ENCODE assay signal across 19 cellular contexts in genomic region chr15:35115155-35115725, GRCh38. TPM values are rescaled to one million over a fixed set of nuclear protein-coding genes. Genes with fewer than 3 reads are reported as not detected.
A peak's percentile ranks its signal among the peaks of the same experiment; 100 is the strongest.
DNase-seq lines count a peak whose midpoint lies in the region; ATAC-seq and TF ChIP-seq lines count a peak whose summit lies in the region.
"Had no signal": no experiment of that assay in that cellular context is flagged by ENCODE, and none has a peak within 500 bp of the region (broad histone marks: within the 10 kb centered on the region; RNA-seq: fewer than 3 reads in every experiment).

No MANE protein-coding gene starts in this region.

- WGBS in IMR-90 (ENCODE audit: extremely low coverage in 2 of 2, insufficient read length in 1 of 2), 2 experiments, result no CpG with 5 or more reads among the region's 5 CpGs
- no CpG with 5 or more reads among the region's 5 CpGs for whole genome bisulfite sequencing in neuronal stem cell (ENCODE audit: extremely low coverage in 2 of 2, insufficient read length in 2 of 2, insufficient replicate concordance in 1 of 2), 2 donors

- H3K27ac ChIP-seq in IMR-90 (ENCODE audit: insufficient read depth, low read length) (no peak overlapping the region), neuronal stem cell (replicated peaks; ENCODE audit: low read length) (no peak overlapping the region)
- H3K27ac ChIP-seq: breast epithelium, PC-9, tibial nerve had no signal

- H3K9ac ChIP-seq in IMR-90 (ENCODE audit: low read depth, low read length) (no peak overlapping the region), neuronal stem cell (ENCODE audit: low read depth, low read length, poor library complexity) (no peak overlapping the region)

- no peak overlapping the region for H4K91ac ChIP-seq in IMR-90 (ENCODE audit: insufficient read depth, low read depth, low read length)
- no peak overlapping the region for H4K91ac ChIP-seq in neuronal stem cell (ENCODE audit: low read depth, low read length, poor library complexity)

- no peaks in the 10 kb centered on the region for H4K20me1 ChIP-seq in IMR-90 (ENCODE audit: insufficient read depth, low read length)

- BruUV-seq in IMR-90 (replicated peaks; lab: Mats Ljungman, UMichigan), result no TSS peak

- no peak overlapping the region for H2BK20ac ChIP-seq in IMR-90 (ENCODE audit: low read depth, low read length)

- no peaks in the 10 kb centered on the region for H3K27me3 ChIP-seq in IMR-90 (ENCODE audit: control insufficient read depth, insufficient read depth, low read length)
- H3K27me3 ChIP-seq in neuronal stem cell (ENCODE audit: control insufficient read depth in 3 of 3, insufficient read depth in 3 of 3, low read depth in 1 of 3, low read length in 3 of 3), result no peaks in the 10 kb centered on the region
- H3K27me3 ChIP-seq: breast epithelium, tibial nerve had no signal

- no peak overlapping the region for H3K14ac ChIP-seq in IMR-90 (replicated peaks; ENCODE audit: low read depth, low read length)
- no peak overlapping the region for H3K14ac ChIP-seq in neuronal stem cell (ENCODE audit: low read length)

- intact Hi-C loops in IMR-90 (cut with micrococcal nuclease), result no loop called here

- no peaks in the 10 kb centered on the region for H3K9me1 ChIP-seq in IMR-90 (ENCODE audit: insufficient read depth, low read length)

- H3K4me1 ChIP-seq in IMR-90 (ENCODE audit: control insufficient read depth, insufficient read depth, low read length), result no peaks in the 10 kb centered on the region
- peaks cover 0 to 6% of the 10 kb centered on the region in 2 donors for H3K4me1 ChIP-seq in neuronal stem cell (ENCODE audit: control insufficient read depth in 2 of 2, insufficient read depth in 1 of 2, low read depth in 1 of 2, low read length in 2 of 2)
- H3K4me1 ChIP-seq: breast epithelium, tibial nerve had no signal

- no peak overlapping the region for H3K4me3 ChIP-seq in IMR-90 (ENCODE audit: insufficient read depth, low read depth, low read length)
- H3K4me3 ChIP-seq in neuronal stem cell (ENCODE audit: low read length in 2 of 2), result no peak overlapping the region
- H3K4me3 ChIP-seq: breast epithelium, PC-9, tibial nerve had no signal

- dilution Hi-C loops in IMR-90 (cut with HindIII; ENCODE audit: low sequenced_read_pairs, unreplicated experiment), result no loop called here

- no peak overlapping the region for H3K4ac ChIP-seq in IMR-90 (ENCODE audit: low read depth, low read length)
- no peak overlapping the region for H3K4ac ChIP-seq in neuronal stem cell (ENCODE audit: low read length)

- no peak overlapping the region for H4K8ac ChIP-seq in IMR-90 (ENCODE audit: low read depth in 2 of 2, low read length in 2 of 2)
- H4K8ac ChIP-seq in neuronal stem cell (ENCODE audit: low read depth, low read length), result no peak overlapping the region

- H3K36me3 ChIP-seq in IMR-90 (ENCODE audit: control insufficient read depth, insufficient read depth, low read length) (no peaks in the 10 kb centered on the region), neuronal stem cell (replicated peaks in 1 of 2; ENCODE audit: control insufficient read depth in 2 of 2, insufficient read depth in 2 of 2, low read length in 2 of 2) (no peaks in the 10 kb centered on the region)
- H3K36me3 ChIP-seq: breast epithelium, tibial nerve had no signal

- H2AK5ac ChIP-seq in IMR-90 (ENCODE audit: low read depth, low read length) (no peak overlapping the region), neuronal stem cell (ENCODE audit: low read depth, low read length) (no peak overlapping the region)

- no peak for TF ChIP-seq POLR2A in IMR-90 (IDR thresholded peaks at IDR 0.05; ENCODE audit: low read depth, low read length)

- H2BK15ac ChIP-seq in IMR-90 (ENCODE audit: low read depth, low read length) (no peak overlapping the region), neuronal stem cell (ENCODE audit: low read length) (no peak overlapping the region)

- no peak overlapping the region for H2AK9ac ChIP-seq in IMR-90 (replicated peaks; ENCODE audit: low read depth, low read length, poor library complexity)

- no peak for ATAC-seq in IMR-90 (ENCODE audit: low read depth)
- ATAC-seq in esophagus mucosa, result no peak
- ATAC-seq: HCT116; left cardiac atrium; SK-N-SH treated with all-trans-retinoic acid at 6 μM for 48 hours; stimulated activated naive B cell treated with anti-CD40 and anti-IgM and Interleukin-4, amounts not matched to agents 10 μg/mL and 1 μg/mL and 100 μg/mL, for 72 hours had no signal

- H3K4me2 ChIP-seq in IMR-90 (ENCODE audit: low read depth, low read length), result no peak overlapping the region
- H3K4me2 ChIP-seq in neuronal stem cell (ENCODE audit: insufficient read depth, low read length, poor library complexity, severe bottlenecking), result no peak overlapping the region
- H3K4me2 ChIP-seq: PC-9 had no signal

- no peaks in the 10 kb centered on the region for H3K79me1 ChIP-seq in IMR-90 (ENCODE audit: low read depth in 1 of 2, low read length in 2 of 2)
- peaks cover 1% of the 10 kb centered on the region for H3K79me1 ChIP-seq in neuronal stem cell (ENCODE audit: low read depth, low read length)

- H2BK120ac ChIP-seq in IMR-90 (ENCODE audit: low read depth, low read length), result no peak overlapping the region
- no peak overlapping the region for H2BK120ac ChIP-seq in neuronal stem cell (ENCODE audit: low read depth, low read length)

- H2BK5ac ChIP-seq in IMR-90 (ENCODE audit: low read depth, low read length, poor library complexity, severe bottlenecking) (no peak overlapping the region), neuronal stem cell (ENCODE audit: low read length) (no peak overlapping the region)

- H3K23ac ChIP-seq in IMR-90 (ENCODE audit: low read depth, low read length) (no peak overlapping the region), neuronal stem cell (ENCODE audit: low read depth, low read length, poor library complexity) (no peak overlapping the region)

- CTCF ChIA-PET in IMR-90 (lab: Yijun Ruan, JAX), result interaction anchor here (0.6 kb wide), 1 partner anchor 10 kb away, joined by 3 read pairs; no protein-coding TSS in a partner anchor

- H2AFZ ChIP-seq in IMR-90 (replicated peaks; ENCODE audit: low read length, poor library complexity) (no peak overlapping the region), neuronal stem cell (ENCODE audit: low read length) (peak overlapping the region; percentile 21)
- H2AFZ ChIP-seq: PC-9 had no signal

- H3K56ac ChIP-seq in IMR-90 (ENCODE audit: extremely low read depth, insufficient read depth, low read length), result no peak overlapping the region

- no peak for TF ChIP-seq CTCF in IMR-90 (conservative IDR thresholded peaks at IDR 0.05; ENCODE audit: low read depth, low read length)
- TF ChIP-seq CTCF in GM20000 (IDR thresholded peaks at IDR 0.05; ENCODE audit: extremely low read depth, missing control alignments), result no peak

- H3K18ac ChIP-seq in IMR-90 (ENCODE audit: low read depth, low read length) (no peak overlapping the region), neuronal stem cell (ENCODE audit: low read length) (no peak overlapping the region)

- no peak overlapping the region for H2BK12ac ChIP-seq in neuronal stem cell (ENCODE audit: low read length)

- no peak overlapping the region for H4K5ac ChIP-seq in IMR-90 (ENCODE audit: low read depth, low read length)

- no peak for TF ChIP-seq RAD21 in IMR-90 (IDR thresholded peaks at IDR 0.05; ENCODE audit: low read length)

- POLR2A ChIA-PET in IMR-90 (lab: Charles Lee; ENCODE audit: unreplicated experiment), result no interaction called here

- DNase-seq in IMR-90 (peak; percentile 16), NCI-H2081 (lab: John Stamatoyannopoulos, UW) (peak; percentile 92 to 99), cerebellum (ENCODE audit: low spot score) (peak; percentile 10), neuronal stem cell (ENCODE audit: low spot score) (no peak), GM20000 (ENCODE audit: low spot score) (no peak), GM19238 (ENCODE audit: insufficient read length, low spot score) (no peak)
- no peak for DNase-seq in activated CD4-positive, alpha-beta T cell treated with anti-CD3 and anti-CD28 coated beads for 1 hour
- DNase-seq: activated T-cell treated with anti-CD3 and anti-CD28 coated beads for 4 hours; effector CD8-positive, alpha-beta T cell; left cardiac atrium; NCI-H1694; NCI-H524 treated with DMSO at 0.1 percent for 48 hours; PC-9; stimulated activated naive B cell treated with anti-CD40 and anti-IgM and Interleukin-4, amounts not matched to agents 10 μg/mL and 1 μg/mL and 100 μg/mL, for 72 hours had no signal

- in situ Hi-C loops in IMR-90 (cut with MboI; ENCODE audit: low sequenced_read_pairs), result no loop called here

- H3K9me3 ChIP-seq in IMR-90 (ENCODE audit: control insufficient read depth, insufficient read depth, low read length) (no peaks in the 10 kb centered on the region), neuronal stem cell (replicated peaks in 1 of 2; ENCODE audit: control insufficient read depth in 2 of 2, insufficient read depth in 1 of 2, low read depth in 1 of 2, low read length in 2 of 2) (no peaks in the 10 kb centered on the region)
- H3K9me3 ChIP-seq: breast epithelium, tibial nerve had no signal

TF ChIP-seq in IMR-90, 13 proteins besides CTCF, POLR2A, EP300 and RAD21:
- no peak for TF ChIP-seq MAZ (IDR thresholded peaks at IDR 0.05; ENCODE audit: borderline replicate concordance, low read depth, low read length)
- no peak for TF ChIP-seq ELK1 (IDR thresholded peaks at IDR 0.05; ENCODE audit: borderline replicate concordance, low read depth, low read length)
- no peak for TF ChIP-seq MAFK (IDR thresholded peaks at IDR 0.05; ENCODE audit: low read depth, low read length)
- no peak for TF ChIP-seq MXI1 (IDR thresholded peaks at IDR 0.05; ENCODE audit: borderline replicate concordance, low read depth, low read length)
- TF ChIP-seq BHLHE40 (IDR thresholded peaks at IDR 0.05; ENCODE audit: low read depth, low read length), result no peak

RNA-seq across cellular contexts. Expression of gene NANOGP8, which starts 30.1 kb away (rescaled TPM):
- total RNA-seq in IMR-90 (2012; rRNA removed) (not detected in 2 replicates), cerebellum (0.91 TPM), esophagus mucosa (0.44 TPM)
- not detected in 2 replicates for polyA plus RNA-seq in IMR-90 (2012; rRNA removed)
- polyA plus RNA-seq in IMR-90 (2012; cell fraction: cytosol; rRNA removed), result not detected in 2 replicates
- 0.17 TPM in 1 of 2 replicates, not detected in the other for polyA plus RNA-seq in IMR-90 (2012; cell fraction: nucleus; rRNA removed; ENCODE audit: low replicate concordance)
- not detected for polyA plus RNA-seq in neuronal stem cell (2013, experiment 1 of 2)
- polyA plus RNA-seq in neuronal stem cell (2013, experiment 2 of 2), result 0.07 TPM
- total RNA-seq: left cardiac atrium, PC-9 had no signal

Comparison
In these comparisons a context has a peak if more than half of its experiments do, and no peak if none do; other contexts are left out.
1. DNase-seq: peak in IMR-90 (single experiment), NCI-H2081 (2 of 2) and cerebellum (single experiment); none in neuronal stem cell (single experiment), GM20000 (single experiment), GM19238 (single experiment) and activated CD4-positive, alpha-beta T cell treated with anti-CD3 and anti-CD28 coated beads for 1 hour (single experiment).